Comparison of ENCODE assay signal across 11 cellular contexts in the genomic region with DNA sequence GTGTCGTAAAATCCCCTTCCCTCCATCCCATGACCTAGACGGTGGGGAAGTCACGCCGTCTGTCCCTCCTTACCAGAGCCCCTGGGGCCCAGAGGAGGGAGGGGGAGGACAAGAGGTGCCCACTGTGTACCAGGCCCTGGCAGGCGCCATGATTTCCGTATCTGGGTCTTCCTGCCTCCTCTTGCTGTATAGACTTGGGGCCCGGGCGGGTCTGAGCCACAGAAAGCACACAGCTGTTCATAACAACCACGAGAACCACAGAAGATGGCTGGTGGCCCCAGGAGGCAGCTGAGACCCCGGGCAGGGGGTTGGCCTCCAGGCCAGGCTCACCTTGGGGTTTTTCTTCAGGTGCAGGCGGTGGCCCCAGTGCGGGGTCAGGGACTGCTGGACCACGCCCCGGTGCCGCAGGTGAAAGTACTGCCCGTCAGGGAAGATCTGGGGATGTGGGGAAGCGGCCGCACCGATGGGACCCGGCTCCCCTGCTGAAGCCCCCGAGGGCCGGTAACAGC. TPM values are rescaled to one million over a fixed set of nuclear protein-coding genes. Genes with fewer than 3 reads are reported as not detected.
DNase-seq lines count a peak whose midpoint lies in the region; ATAC-seq, FAIRE-seq and TF ChIP-seq lines count a peak whose summit lies in the region.
"Had no signal": no experiment of that assay in that cellular context is flagged by ENCODE, and none has a peak within 500 bp of the region (broad histone marks: within the 10 kb centered on the region; RNA-seq: fewer than 3 reads in every experiment).

No MANE protein-coding gene starts in this region.

- H3K9me3 ChIP-seq in mononuclear cell (ENCODE audit: low read depth, low read length) = no peaks in the 10 kb centered on the region

- H3K36me3 ChIP-seq in bronchial epithelial cell (ENCODE audit: control insufficient read depth, insufficient read depth, low read length) (no peaks in the 10 kb centered on the region), urinary bladder (ENCODE audit: insufficient read depth) (no peaks in the 10 kb centered on the region)

- TF ChIP-seq POLR2A in GM18505 (IDR thresholded peaks at IDR 0.05; ENCODE audit: borderline replicate concordance, extremely low read depth, insufficient read depth, insufficient read length) = no peak

- peaks cover 19% of the 10 kb centered on the region for H3K4me1 ChIP-seq in mononuclear cell (ENCODE audit: insufficient read depth, low read length)
- H3K4me1 ChIP-seq in urinary bladder (ENCODE audit: insufficient read depth) = no peaks in the 10 kb centered on the region

- H3K27me3 ChIP-seq in bronchial epithelial cell (ENCODE audit: control insufficient read depth, insufficient read depth, low read length) (no peaks in the 10 kb centered on the region), mononuclear cell (ENCODE audit: insufficient read depth, low read length) (no peaks in the 10 kb centered on the region)

- no peak for FAIRE-seq in bronchial epithelial cell (lab: Jason Lieb, UNC)
- FAIRE-seq: endometrium had no signal

- H3K4me3 ChIP-seq in bronchial epithelial cell (ENCODE audit: low read depth, low read length) (peak overlapping the region; percentile 60), mononuclear cell (ENCODE audit: low read length) (peak overlapping the region; percentile 41), urinary bladder (ENCODE audit: low read depth, low read length) (peak overlapping the region; percentile 41)

- DNase-seq in Right ventricle myocardium inferior (ENCODE audit: missing footprints) = peak; percentile 47
- DNase-seq in Right ventricle myocardium superior = no peak
- DNase-seq in bronchial epithelial cell (ENCODE audit: low read depth) = no peak
- DNase-seq in activated gamma-delta T cell (lab: John Stamatoyannopoulos, UW) = no peak
- no peak for DNase-seq in omental fat pad (ENCODE audit: low spot score)

- TF ChIP-seq CTCF in bronchial epithelial cell (IDR thresholded peaks at IDR 0.05; ENCODE audit: insufficient read depth, low read length, severe bottlenecking) (no peak), omental fat pad (IDR thresholded peaks at IDR 0.05) (no peak)

- no peak overlapping the region for H3K27ac ChIP-seq in urinary bladder (ENCODE audit: low read depth)

- intact Hi-C loops in Right ventricle myocardium inferior (cut with DNase I) = no loop called here
- intact Hi-C loops in Right ventricle myocardium superior (cut with DNase I) = no loop called here

- WGBS in urinary bladder = 35% methylated on average over 22 of the region's 22 CpGs

- ATAC-seq in Right ventricle myocardium inferior (no peak), Right ventricle myocardium superior (ENCODE audit: poor library complexity) (no peak), GM18505 (IDR thresholded peaks at IDR 0.05; ENCODE audit: unreplicated experiment) (no peak), omental fat pad (ENCODE audit: low FRiP score) (no peak)

RNA-seq across cellular contexts. Expression of a gene that starts 0.6 kb away (rescaled TPM):
- total RNA-seq in Right ventricle myocardium inferior (0.89 TPM), Right ventricle myocardium superior (1.4 TPM), bronchial epithelial cell (0.53 and 1.7 TPM in 2 replicates), mononuclear cell (1.2 TPM), urinary bladder (1.6 TPM), omental fat pad (1 to 10 TPM; 1.4 to 2.4 (median 2.2) TPM)
- polyA plus RNA-seq in urinary bladder = 2.7 TPM

RNA-seq across cellular contexts. Expression of a gene that starts 1.5 kb away (rescaled TPM):
- total RNA-seq in Right ventricle myocardium inferior = 1.1 TPM
- total RNA-seq in Right ventricle myocardium superior = 1.1 TPM
- total RNA-seq in bronchial epithelial cell = 2.1 and 3.6 TPM in 2 replicates
- total RNA-seq in mononuclear cell = 2.1 TPM
- total RNA-seq in urinary bladder = 4.9 TPM
- 11.3 TPM for polyA plus RNA-seq in urinary bladder
- 1 to 10 TPM; 1.6 to 4.5 (median 2.8) TPM for total RNA-seq in omental fat pad

RNA-seq across cellular contexts. Expression of a gene that starts 10.5 kb away (rescaled TPM):
- 21.5 TPM for total RNA-seq in Right ventricle myocardium inferior
- 18.3 TPM for total RNA-seq in Right ventricle myocardium superior
- 24.7 and 33.3 TPM in 2 replicates for total RNA-seq in bronchial epithelial cell
- total RNA-seq in mononuclear cell = 11.4 TPM
- 15.0 TPM for total RNA-seq in urinary bladder
- polyA plus RNA-seq in urinary bladder = 40.5 TPM
- 10 to 100 TPM; 17.6 to 26.2 (median 20.6) TPM for total RNA-seq in omental fat pad

RNA-seq across cellular contexts. Expression of a gene that starts 23.3 kb away (rescaled TPM):
- total RNA-seq in Right ventricle myocardium inferior (22.9 TPM), Right ventricle myocardium superior (22.5 TPM), bronchial epithelial cell (1.8 and 3.6 TPM in 2 replicates), mononuclear cell (0.84 TPM), urinary bladder (4.1 TPM), omental fat pad (1 to 10 TPM in 2 of 4 donors, under 1 TPM in 2; 0.60 to 4.3 (median 0.89) TPM)
- polyA plus RNA-seq in urinary bladder = 9.4 TPM

RNA-seq across cellular contexts. Expression of a gene that starts 34.4 kb away (rescaled TPM):
- not detected for total RNA-seq in Right ventricle myocardium inferior
- total RNA-seq in Right ventricle myocardium superior = not detected
- total RNA-seq in bronchial epithelial cell = not detected in 2 replicates
- not detected for total RNA-seq in mononuclear cell
- 0.37 TPM for total RNA-seq in urinary bladder
- polyA plus RNA-seq in urinary bladder = 2.3 TPM
- not detected for total RNA-seq in omental fat pad
- total RNA-seq: M059J, subcutaneous adipose tissue had no signal
